In genomic region chr2:234145511-234145910, GRCh38 we compare ENCODE assay signal across 14 cellular contexts.
DNase-seq lines count a peak whose midpoint lies in the region; ATAC-seq and TF ChIP-seq lines count a peak whose summit lies in the region.
"Had no signal": no experiment of that assay in that cellular context is flagged by ENCODE, and none has a peak within 500 bp of the region (broad histone marks: within the 10 kb centered on the region; RNA-seq: fewer than 3 reads in every experiment).

No MANE protein-coding gene starts in this region.

- H3K4ac ChIP-seq in mesenchymal stem cell (ENCODE audit: low read depth in 1 of 2, low read length in 2 of 2) = no peak overlapping the region

- H3K36me3 ChIP-seq in KOPT-K1 (ENCODE audit: insufficient read depth, low read length) (no peaks in the 10 kb centered on the region), mesenchymal stem cell (ENCODE audit: control insufficient read depth in 1 of 2, insufficient read depth in 2 of 2, low read depth in 1 of 2, low read length in 2 of 2) (no peaks in the 10 kb centered on the region)
- H3K36me3 ChIP-seq: BE2C had no signal

- peak overlapping the region; percentile 98 for H2AK5ac ChIP-seq in mesenchymal stem cell (ENCODE audit: low read length, severe bottlenecking)

- no peak overlapping the region for H3K14ac ChIP-seq in mesenchymal stem cell (ENCODE audit: low read length in 2 of 2)

- H3K4me3 ChIP-seq in AG10803 (ENCODE audit: low read length) (no peak overlapping the region), mesenchymal stem cell (ENCODE audit: insufficient read depth in 1 of 2, low read depth in 1 of 2, low read length in 2 of 2) (no peak overlapping the region)

- peak overlapping the region; percentile 56 for H3K27ac Mint-ChIP-seq in T-helper 17 cell
- H3K27ac Mint-ChIP-seq in activated CD8-positive, alpha-beta memory T cell treated with anti-CD3 and anti-CD28 coated beads, Interleukin-2, amount 10 ng/mL, durations not matched to agents 7 days and 5 days = no peak overlapping the region

- H2BK15ac ChIP-seq in mesenchymal stem cell (ENCODE audit: low read depth, poor library complexity, severe bottlenecking) = no peak overlapping the region

- H3K4me3 Mint-ChIP-seq in T-helper 17 cell = no peak overlapping the region
- H3K4me3 Mint-ChIP-seq in activated CD8-positive, alpha-beta memory T cell treated with anti-CD3 and anti-CD28 coated beads, Interleukin-2, amount 10 ng/mL, durations not matched to agents 7 days and 5 days = no peak overlapping the region

- H2BK5ac ChIP-seq in mesenchymal stem cell (ENCODE audit: low read depth, low read length, poor library complexity, severe bottlenecking) = peak overlapping the region; percentile 96

- no peak overlapping the region for H3K23ac ChIP-seq in mesenchymal stem cell (ENCODE audit: low read length in 2 of 2)

- CTCF ChIA-PET in activated CD8-positive, alpha-beta memory T cell treated with anti-CD3 and anti-CD28 coated beads, Interleukin-2, amount 10 ng/mL, durations not matched to agents 7 days and 5 days (lab: Charles Lee) = interaction anchor here (1.8 to 4.6 kb wide), 2 partner anchors 10 to 400 kb away, joined by 7 to 21 read pairs; no protein-coding TSS in a partner anchor

- no peak overlapping the region for H3K18ac ChIP-seq in mesenchymal stem cell (ENCODE audit: low read depth in 1 of 2, low read length in 2 of 2)

- H4K8ac ChIP-seq in mesenchymal stem cell (ENCODE audit: low read length) = no peak overlapping the region

- H4K91ac ChIP-seq in mesenchymal stem cell (ENCODE audit: low read length) = no peak overlapping the region

- peak; percentile 60 for DNase-seq in AG10803 (ENCODE audit: low read depth)
- DNase-seq in T-helper 17 cell = no peak
- no peak for DNase-seq in mesenchymal stem cell
- DNase-seq in MV-4-11 (lab: John Stamatoyannopoulos, UW) = no peak
- no peak for DNase-seq in NCI-H2171 treated with DMSO at 0.1 percent for 48 hours (lab: John Stamatoyannopoulos, UW)
- DNase-seq in activated CD8-positive, alpha-beta memory T cell treated with anti-CD3 and anti-CD28 coated beads, Interleukin-2, amount 10 ng/mL, durations not matched to agents 7 days and 5 days = no peak
- DNase-seq: BE2C; Caco-2; CD8-positive, alpha-beta memory T cell; DND-41; GDM1 had no signal

- TF ChIP-seq CTCF in AG10803 (conservative IDR thresholded peaks at IDR 0.05; ENCODE audit: low read length) = no peak

- H3K9me3 Mint-ChIP-seq in activated CD8-positive, alpha-beta memory T cell treated with anti-CD3 and anti-CD28 coated beads, Interleukin-2, amount 10 ng/mL, durations not matched to agents 7 days and 5 days (ENCODE audit: low read depth) = peaks cover 2% of the 10 kb centered on the region
- H3K9me3 Mint-ChIP-seq: CD8-positive, alpha-beta memory T cell had no signal

- no peaks in the 10 kb centered on the region for H3K27me3 ChIP-seq in mesenchymal stem cell (ENCODE audit: control insufficient read depth in 1 of 2, insufficient read depth in 1 of 2, low read length in 2 of 2)
- H3K27me3 ChIP-seq: BE2C had no signal

- H3K4me2 ChIP-seq in mesenchymal stem cell (ENCODE audit: low read length, poor library complexity, severe bottlenecking) = no peak overlapping the region

- peaks cover 33% of the 10 kb centered on the region for H3K4me1 Mint-ChIP-seq in T-helper 17 cell
- peaks cover 26% of the 10 kb centered on the region for H3K4me1 Mint-ChIP-seq in activated CD8-positive, alpha-beta memory T cell treated with anti-CD3 and anti-CD28 coated beads, Interleukin-2, amount 10 ng/mL, durations not matched to agents 7 days and 5 days

- H3K27me3 Mint-ChIP-seq in T-helper 17 cell = no peaks in the 10 kb centered on the region
- no peaks in the 10 kb centered on the region for H3K27me3 Mint-ChIP-seq in activated CD8-positive, alpha-beta memory T cell treated with anti-CD3 and anti-CD28 coated beads, Interleukin-2, amount 10 ng/mL, durations not matched to agents 7 days and 5 days

- peaks cover 10% of the 10 kb centered on the region for H3K4me1 ChIP-seq in mesenchymal stem cell (ENCODE audit: control insufficient read depth, insufficient read depth, low read depth, low read length)

- no peaks in the 10 kb centered on the region for H3K79me1 ChIP-seq in mesenchymal stem cell (replicated peaks; ENCODE audit: low read length, poor library complexity, severe bottlenecking)

- H2AFZ ChIP-seq in mesenchymal stem cell (ENCODE audit: low read depth, low read length) = no peak overlapping the region

- H3K36me3 Mint-ChIP-seq in T-helper 17 cell (ENCODE audit: low read depth) = no peaks in the 10 kb centered on the region
- peaks cover 11% of the 10 kb centered on the region for H3K36me3 Mint-ChIP-seq in activated CD8-positive, alpha-beta memory T cell treated with anti-CD3 and anti-CD28 coated beads, Interleukin-2, amount 10 ng/mL, durations not matched to agents 7 days and 5 days
- H3K36me3 Mint-ChIP-seq: CD8-positive, alpha-beta memory T cell had no signal

- no peak overlapping the region for H3K9ac ChIP-seq in mesenchymal stem cell (ENCODE audit: low read length)

- H2BK12ac ChIP-seq in mesenchymal stem cell (ENCODE audit: low read length in 2 of 2) = peak overlapping the region; percentile 24 to 28

- H2BK120ac ChIP-seq in mesenchymal stem cell (ENCODE audit: low read depth, low read length) = no peak overlapping the region

- no peak for ATAC-seq in T-helper 17 cell
- ATAC-seq in activated CD8-positive, alpha-beta memory T cell treated with anti-CD3 and anti-CD28 coated beads, Interleukin-2, amount 10 ng/mL, durations not matched to agents 7 days and 5 days = no peak
- ATAC-seq: HCT116, HepG2 had no signal

- H3K27ac ChIP-seq in KOPT-K1 (ENCODE audit: low read depth, low read length, poor library complexity, severe bottlenecking) = peak overlapping the region; percentile 12
- H3K27ac ChIP-seq in mesenchymal stem cell (ENCODE audit: low read length, poor library complexity, severe bottlenecking) = peak overlapping the region; percentile 93

- H3K9me3 ChIP-seq in KOPT-K1 (ENCODE audit: insufficient read depth, low read length, poor library complexity, severe bottlenecking) (no peaks in the 10 kb centered on the region), T-helper 17 cell (ENCODE audit: control insufficient read depth, low read length, poor library complexity, severe bottlenecking) (no peaks in the 10 kb centered on the region), mesenchymal stem cell (ENCODE audit: control insufficient read depth, low read length) (no peaks in the 10 kb centered on the region)
- H3K9me3 ChIP-seq: BE2C, Caco-2 had no signal

- no CpG with 5 or more reads among the region's 2 CpGs for WGBS in mesenchymal stem cell
